ENCODE assay signal across 9 cellular contexts in the genomic region with DNA sequence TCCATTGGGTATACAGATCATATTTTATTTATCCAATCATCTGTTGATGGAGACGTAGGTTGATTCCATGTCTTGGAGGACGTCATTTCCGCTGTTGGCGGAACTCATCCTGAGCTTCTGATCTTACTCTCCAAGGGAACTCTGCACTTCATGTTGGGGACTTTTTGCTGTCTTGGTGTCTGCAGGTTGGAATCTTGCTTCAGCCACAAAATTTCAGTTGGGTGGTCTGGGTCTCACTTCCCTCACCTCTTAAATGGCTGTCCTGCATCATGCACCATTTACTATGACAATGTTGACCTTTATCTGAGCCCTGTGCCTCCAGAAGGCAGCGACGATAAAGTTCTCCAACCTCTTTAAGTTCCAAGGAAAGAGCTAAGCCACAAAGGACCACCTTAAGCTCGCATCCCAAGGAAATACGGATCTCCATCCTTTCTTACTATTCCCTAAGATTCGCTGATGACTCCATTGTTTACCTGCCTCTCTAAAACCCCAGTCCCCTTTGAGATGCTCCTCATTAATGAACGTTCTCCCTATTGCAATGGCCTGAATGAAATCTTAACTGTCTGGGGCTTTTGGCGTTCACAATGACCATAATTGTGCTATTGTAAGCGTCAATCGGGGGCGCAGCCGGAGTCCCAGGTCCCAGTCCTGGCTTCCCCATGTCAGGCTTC. TPM values are rescaled to one million over a fixed set of nuclear protein-coding genes. Genes with fewer than 3 reads are reported as not detected.
DNase-seq lines count a peak whose midpoint lies in the region; ATAC-seq, FAIRE-seq and TF ChIP-seq lines count a peak whose summit lies in the region.
"Had no signal": no experiment of that assay in that cellular context is flagged by ENCODE, and none has a peak within 500 bp of the region (broad histone marks: within the 10 kb centered on the region; RNA-seq: fewer than 3 reads in every experiment).

No MANE protein-coding gene starts in this region.

- no peaks in the 10 kb centered on the region for H3K79me2 ChIP-seq in astrocyte (ENCODE audit: insufficient read depth, low read length)
- H3K79me2 ChIP-seq in neural progenitor cell (ENCODE audit: low read depth) = no peaks in the 10 kb centered on the region

- peak overlapping the region; percentile 68 for H3K4me3 Mint-ChIP-seq in astrocyte (ENCODE audit: unreplicated experiment)
- peak overlapping the region; percentile 15 for H3K4me3 Mint-ChIP-seq in neural progenitor cell
- H3K4me3 Mint-ChIP-seq in activated CD4-positive, alpha-beta memory T cell treated with anti-CD3 and anti-CD28 coated beads, Interleukin-2, amount 10 ng/mL, durations not matched to agents 7 days and 5 days = no peak overlapping the region
- H3K4me3 Mint-ChIP-seq: natural killer cell treated with Interleukin-12 subunit alpha and Interleukin-12 subunit beta and Interleukin-15 and Interleukin-18, amount 100 ng/mL, for 72 hours had no signal

- DNase-seq in astrocyte (ENCODE audit: low read depth) = no peak
- no peak for DNase-seq in neural progenitor cell (ENCODE audit: low spot score)
- no peak for DNase-seq in NCI-H446 (lab: John Stamatoyannopoulos, UW)
- no peak for DNase-seq in omental fat pad (ENCODE audit: low spot score)
- DNase-seq in NCI-H1417 treated with DMSO at 0.1 percent for 48 hours (lab: John Stamatoyannopoulos, UW) = no peak
- DNase-seq in activated CD4-positive, alpha-beta memory T cell treated with anti-CD3 and anti-CD28 coated beads, Interleukin-2, amount 10 ng/mL, durations not matched to agents 7 days and 5 days = no peak

- H3F3A ChIP-seq in neural progenitor cell (ENCODE audit: low read depth) = peaks cover 43% of the 10 kb centered on the region

- H3K4me3 ChIP-seq in GM08714 (ENCODE audit: low read length) (peak overlapping the region; percentile 49; the same call in 1 of the 2 replicates), astrocyte (ENCODE audit: insufficient read depth, low read depth, low read length) (peak overlapping the region; percentile 55), neural progenitor cell (no peak overlapping the region)

- no peaks in the 10 kb centered on the region for H3K9me3 ChIP-seq in astrocyte (ENCODE audit: insufficient read depth, low read depth, low read length)
- H3K9me3 ChIP-seq in neural progenitor cell (ENCODE audit: low read depth) = no peaks in the 10 kb centered on the region

- H3K4me2 ChIP-seq in astrocyte (ENCODE audit: low read length) = peak overlapping the region; percentile 90
- H3K4me2 ChIP-seq in neural progenitor cell = peak overlapping the region; percentile 69

- H3K9ac ChIP-seq in astrocyte (ENCODE audit: low read length) (peak overlapping the region; percentile 73), neural progenitor cell (no peak overlapping the region)

- H3K27ac ChIP-seq in astrocyte (ENCODE audit: low read depth, low read length) (no peak overlapping the region), neural progenitor cell (no peak overlapping the region)

- CTCF ChIA-PET in activated CD4-positive, alpha-beta memory T cell treated with anti-CD3 and anti-CD28 coated beads, Interleukin-2, amount 10 ng/mL, durations not matched to agents 7 days and 5 days (lab: Charles Lee) = interaction anchor here (1.0 to 2.2 kb wide), 7 partner anchors 9 to 332 kb away, joined by 3 to 18 read pairs (median 4); no protein-coding TSS in a partner anchor

- H3K27me3 ChIP-seq in astrocyte (ENCODE audit: insufficient read depth, low read length) = no peaks in the 10 kb centered on the region
- no peaks in the 10 kb centered on the region for H3K27me3 ChIP-seq in neural progenitor cell

- no peaks in the 10 kb centered on the region for H3K9me3 Mint-ChIP-seq in astrocyte (ENCODE audit: unreplicated experiment)
- H3K9me3 Mint-ChIP-seq in neural progenitor cell = no peaks in the 10 kb centered on the region
- H3K9me3 Mint-ChIP-seq in activated CD4-positive, alpha-beta memory T cell treated with anti-CD3 and anti-CD28 coated beads, Interleukin-2, amount 10 ng/mL, durations not matched to agents 7 days and 5 days = no peaks in the 10 kb centered on the region
- H3K9me3 Mint-ChIP-seq: natural killer cell treated with Interleukin-12 subunit alpha and Interleukin-12 subunit beta and Interleukin-15 and Interleukin-18, amount 100 ng/mL, for 72 hours had no signal

- H3K36me3 ChIP-seq in astrocyte (ENCODE audit: insufficient read depth, low read length) = no peaks in the 10 kb centered on the region
- H3K36me3 ChIP-seq in neural progenitor cell = no peaks in the 10 kb centered on the region

- FAIRE-seq in astrocyte (lab: Jason Lieb, UNC) = no peak

- H3K4me1 ChIP-seq in astrocyte (ENCODE audit: insufficient read depth, low read length) (no peaks in the 10 kb centered on the region), neural progenitor cell (peaks cover 26% of the 10 kb centered on the region)

- no peak for TF ChIP-seq CTCF in astrocyte (IDR thresholded peaks at IDR 0.05; ENCODE audit: insufficient read depth, low read depth, low read length)
- TF ChIP-seq CTCF in neural progenitor cell (IDR thresholded peaks at IDR 0.05) = no peak
- TF ChIP-seq CTCF in omental fat pad (IDR thresholded peaks at IDR 0.05) = no peak

- H2AFZ ChIP-seq in astrocyte (ENCODE audit: low read depth, low read length) (peak overlapping the region; percentile 91), neural progenitor cell (replicated peaks) (peak overlapping the region; percentile 95)

- H3K4me1 Mint-ChIP-seq in astrocyte (ENCODE audit: low read depth, unreplicated experiment) (peaks cover 8% of the 10 kb centered on the region), neural progenitor cell (peaks cover 43% of the 10 kb centered on the region)
- peaks cover 4% of the 10 kb centered on the region for H3K4me1 Mint-ChIP-seq in activated CD4-positive, alpha-beta memory T cell treated with anti-CD3 and anti-CD28 coated beads, Interleukin-2, amount 10 ng/mL, durations not matched to agents 7 days and 5 days

- H3K27me3 Mint-ChIP-seq in astrocyte (ENCODE audit: low read depth, unreplicated experiment) (peaks cover 11% of the 10 kb centered on the region), neural progenitor cell (ENCODE audit: insufficient read depth, low read depth) (peaks cover 24% of the 10 kb centered on the region)
- H3K27me3 Mint-ChIP-seq in activated CD4-positive, alpha-beta memory T cell treated with anti-CD3 and anti-CD28 coated beads, Interleukin-2, amount 10 ng/mL, durations not matched to agents 7 days and 5 days = peaks cover 17% of the 10 kb centered on the region

- no peaks in the 10 kb centered on the region for H4K20me1 ChIP-seq in astrocyte (ENCODE audit: insufficient read depth, low read length)
- H4K20me1 ChIP-seq in neural progenitor cell (ENCODE audit: low read depth) = no peaks in the 10 kb centered on the region

- POLR2A ChIA-PET in activated CD4-positive, alpha-beta memory T cell treated with anti-CD3 and anti-CD28 coated beads, Interleukin-2, amount 10 ng/mL, durations not matched to agents 7 days and 5 days (lab: Charles Lee) = interaction anchor here (0.9 to 1.3 kb wide), 2 partner anchors 18 to 367 kb away, joined by 3 read pairs; no protein-coding TSS in a partner anchor

- H3K27ac Mint-ChIP-seq in astrocyte (ENCODE audit: unreplicated experiment) (peak overlapping the region; percentile 58), neural progenitor cell (peak overlapping the region; percentile 47)
- no peak overlapping the region for H3K27ac Mint-ChIP-seq in activated CD4-positive, alpha-beta memory T cell treated with anti-CD3 and anti-CD28 coated beads, Interleukin-2, amount 10 ng/mL, durations not matched to agents 7 days and 5 days
- H3K27ac Mint-ChIP-seq: natural killer cell treated with Interleukin-12 subunit alpha and Interleukin-12 subunit beta and Interleukin-15 and Interleukin-18, amount 100 ng/mL, for 72 hours had no signal

- H3K36me3 Mint-ChIP-seq in astrocyte (ENCODE audit: low read depth, unreplicated experiment) (no peaks in the 10 kb centered on the region), neural progenitor cell (no peaks in the 10 kb centered on the region)
- no peaks in the 10 kb centered on the region for H3K36me3 Mint-ChIP-seq in activated CD4-positive, alpha-beta memory T cell treated with anti-CD3 and anti-CD28 coated beads, Interleukin-2, amount 10 ng/mL, durations not matched to agents 7 days and 5 days (ENCODE audit: low read depth)
- H3K36me3 Mint-ChIP-seq: natural killer cell treated with Interleukin-12 subunit alpha and Interleukin-12 subunit beta and Interleukin-15 and Interleukin-18, amount 100 ng/mL, for 72 hours had no signal

- peak; percentile 67 for ATAC-seq in HG02759 (IDR thresholded peaks at IDR 0.05; ENCODE audit: unreplicated experiment)
- ATAC-seq in omental fat pad (ENCODE audit: low FRiP score) = no peak

RNA-seq across cellular contexts. Expression of gene RNU6-1, which starts 23.1 kb away (rescaled TPM):
- total RNA-seq in astrocyte (not detected in 2 replicates), neural progenitor cell (ENCODE audit: low replicate concordance) (not detected in 2 replicates), omental fat pad (not detected)
- total RNA-seq in activated CD4-positive, alpha-beta memory T cell treated with anti-CD3 and anti-CD28 coated beads, Interleukin-2, amount 10 ng/mL, durations not matched to agents 7 days and 5 days = not detected
- total RNA-seq: natural killer cell treated with Interleukin-12 subunit alpha and Interleukin-12 subunit beta and Interleukin-15 and Interleukin-18, amount 100 ng/mL, for 72 hours had no signal

RNA-seq across cellular contexts. Expression of gene SKOR1, which starts 37.6 kb away (rescaled TPM):
- total RNA-seq in astrocyte (not detected in 2 replicates), neural progenitor cell (ENCODE audit: low replicate concordance) (0.09 and 0.51 TPM in 2 replicates), omental fat pad (1 to 10 TPM in 1 of 4 donors, under 1 TPM in 3; 0.19 to 1.1 (median 0.49) TPM)
- under 1 TPM; 0.23 to 0.25 TPM for total RNA-seq in activated CD4-positive, alpha-beta memory T cell treated with anti-CD3 and anti-CD28 coated beads, Interleukin-2, amount 10 ng/mL, durations not matched to agents 7 days and 5 days
